Comparison of ENCODE assay signal across 1 cellular context in genomic region chr17:11871773-11872172, GRCh38.
TF ChIP-seq lines count a peak whose summit lies in the region.

No MANE protein-coding gene starts in this region.

TF ChIP-seq in GM23338, 12 proteins besides CTCF, POLR2A, EP300 and RAD21:
- no peak for TF ChIP-seq REST (IDR thresholded peaks at IDR 0.05; ENCODE audit: unreplicated experiment)
- TF ChIP-seq ETS1 (IDR thresholded peaks at IDR 0.05), result no peak
